In genomic region chr11:111601979-111602864, GRCh38 we compare ENCODE assay signal across 1 cellular context.
TF ChIP-seq lines count a peak whose summit lies in the region.

Gene SIK2 (plus strand): TSS chr11:111602449. CDS start chr11:111602564, 115 bp downstream.

TF ChIP-seq in HepG2, 621 proteins besides CTCF, POLR2A, EP300 and RAD21 (continued from another document and continues in another):
- peak; percentile 84; the same call in 1 of the 2 replicates for TF ChIP-seq KDM5B (CRISPR knock-in tag; IDR thresholded peaks at IDR 0.05; ENCODE audit: borderline replicate concordance)
- TF ChIP-seq DNMT3B (CRISPR knock-in tag; conservative IDR thresholded peaks at IDR 0.05) = peak; percentile 8; the same call in 1 of the 2 replicates
- 0 out of 2 replicates have a peak, but pooled peaks have one; percentile 18 for TF ChIP-seq MEIS1 (CRISPR knock-in tag; IDR thresholded peaks at IDR 0.05; ENCODE audit: borderline replicate concordance)
- no peak for TF ChIP-seq GTF2F1 (IDR thresholded peaks at IDR 0.05; ENCODE audit: low read length)
- TF ChIP-seq MLLT10 (CRISPR knock-in tag; IDR thresholded peaks at IDR 0.05) = no peak
- peak; percentile 55; the same call in 1 of the 2 replicates for TF ChIP-seq TIGD3 (CRISPR knock-in tag; IDR thresholded peaks at IDR 0.05; ENCODE audit: borderline replicate concordance)
- peak; percentile 96 for TF ChIP-seq CSRNP1 (CRISPR knock-in tag; IDR thresholded peaks at IDR 0.05)
- peak; percentile 45 for TF ChIP-seq ZFX (CRISPR knock-in tag; IDR thresholded peaks at IDR 0.05; ENCODE audit: low read depth)
- TF ChIP-seq SKI (IDR thresholded peaks at IDR 0.05; ENCODE audit: partially characterized antibody) = peak; percentile 72
- TF ChIP-seq PHF5A (CRISPR knock-in tag; IDR thresholded peaks at IDR 0.05; ENCODE audit: low read depth, unreplicated experiment) = peak; percentile 68
- peak; percentile 66; the same call in 1 of the 2 replicates for TF ChIP-seq ZNF749 (CRISPR knock-in tag; IDR thresholded peaks at IDR 0.05; ENCODE audit: borderline replicate concordance)
- peak; percentile 63 for TF ChIP-seq PHF21A (CRISPR knock-in tag; IDR thresholded peaks at IDR 0.05)
- peak; percentile 70 for TF ChIP-seq SOX5 (CRISPR knock-in tag; IDR thresholded peaks at IDR 0.05; ENCODE audit: borderline replicate concordance)
- TF ChIP-seq ZNF556 (CRISPR knock-in tag; IDR thresholded peaks at IDR 0.05; ENCODE audit: borderline replicate concordance) = peak; percentile 55; the same call in 1 of the 2 replicates
- peak; percentile 37; the same call in 1 of the 2 replicates for TF ChIP-seq NFYC (CRISPR knock-in tag; IDR thresholded peaks at IDR 0.05)
- TF ChIP-seq GATAD1 (CRISPR knock-in tag; IDR thresholded peaks at IDR 0.05) = peak; percentile 64
- TF ChIP-seq ZMAT3 (CRISPR knock-in tag; conservative IDR thresholded peaks at IDR 0.05) = peak; percentile 71; the same call in 1 of the 2 replicates
- TF ChIP-seq PTBP1 (IDR thresholded peaks at IDR 0.05; ENCODE audit: low read depth, low read length, poor library complexity, severe bottlenecking) = no peak
- TF ChIP-seq ZNF780A (CRISPR knock-in tag; IDR thresholded peaks at IDR 0.05) = peak; percentile 18; the same call in 1 of the 2 replicates
- 0 out of 2 replicates have a peak, but pooled peaks have one; percentile 36 for TF ChIP-seq ZKSCAN1 (IDR thresholded peaks at IDR 0.05; ENCODE audit: low read length)
- no peak for TF ChIP-seq ZBTB49 (CRISPR knock-in tag; IDR thresholded peaks at IDR 0.05; ENCODE audit: borderline replicate concordance)
- no peak; the same call in 1 of the 2 replicates for TF ChIP-seq ZBTB33 (CRISPR knock-in tag; IDR thresholded peaks at IDR 0.05)
- peak; percentile 83 for TF ChIP-seq MAX (IDR thresholded peaks at IDR 0.05)
- peak; percentile 24 for TF ChIP-seq ZNF639 (CRISPR knock-in tag; conservative IDR thresholded peaks at IDR 0.05)
- TF ChIP-seq ELF3 (CRISPR knock-in tag; IDR thresholded peaks at IDR 0.05) = peak; percentile 89
- TF ChIP-seq NRL (CRISPR knock-in tag; IDR thresholded peaks at IDR 0.05; ENCODE audit: borderline replicate concordance) = peak; percentile 60; the same call in 1 of the 2 replicates
- TF ChIP-seq ZFY (CRISPR knock-in tag; IDR thresholded peaks at IDR 0.05) = peak; percentile 87
- TF ChIP-seq THAP11 (CRISPR knock-in tag; IDR thresholded peaks at IDR 0.05) = peak; percentile 79
- peak; percentile 77; the same call in 1 of the 2 replicates for TF ChIP-seq MYC (CRISPR knock-in tag; IDR thresholded peaks at IDR 0.05; ENCODE audit: borderline replicate concordance)
- TF ChIP-seq THAP9 (CRISPR knock-in tag; IDR thresholded peaks at IDR 0.05; ENCODE audit: borderline replicate concordance) = peak; percentile 66; the same call in 1 of the 2 replicates
- no peak for TF ChIP-seq ZNF460 (CRISPR knock-in tag; IDR thresholded peaks at IDR 0.05; ENCODE audit: borderline replicate concordance)
- TF ChIP-seq FOXP4 (CRISPR knock-in tag; IDR thresholded peaks at IDR 0.05) = peak; percentile 42; the same call in 1 of the 2 replicates
- no peak for TF ChIP-seq JARID2 (CRISPR knock-in tag; IDR thresholded peaks at IDR 0.05; ENCODE audit: insufficient replicate concordance)
